Comparison of ENCODE assay signal across 8 cellular contexts in the genomic region with DNA sequence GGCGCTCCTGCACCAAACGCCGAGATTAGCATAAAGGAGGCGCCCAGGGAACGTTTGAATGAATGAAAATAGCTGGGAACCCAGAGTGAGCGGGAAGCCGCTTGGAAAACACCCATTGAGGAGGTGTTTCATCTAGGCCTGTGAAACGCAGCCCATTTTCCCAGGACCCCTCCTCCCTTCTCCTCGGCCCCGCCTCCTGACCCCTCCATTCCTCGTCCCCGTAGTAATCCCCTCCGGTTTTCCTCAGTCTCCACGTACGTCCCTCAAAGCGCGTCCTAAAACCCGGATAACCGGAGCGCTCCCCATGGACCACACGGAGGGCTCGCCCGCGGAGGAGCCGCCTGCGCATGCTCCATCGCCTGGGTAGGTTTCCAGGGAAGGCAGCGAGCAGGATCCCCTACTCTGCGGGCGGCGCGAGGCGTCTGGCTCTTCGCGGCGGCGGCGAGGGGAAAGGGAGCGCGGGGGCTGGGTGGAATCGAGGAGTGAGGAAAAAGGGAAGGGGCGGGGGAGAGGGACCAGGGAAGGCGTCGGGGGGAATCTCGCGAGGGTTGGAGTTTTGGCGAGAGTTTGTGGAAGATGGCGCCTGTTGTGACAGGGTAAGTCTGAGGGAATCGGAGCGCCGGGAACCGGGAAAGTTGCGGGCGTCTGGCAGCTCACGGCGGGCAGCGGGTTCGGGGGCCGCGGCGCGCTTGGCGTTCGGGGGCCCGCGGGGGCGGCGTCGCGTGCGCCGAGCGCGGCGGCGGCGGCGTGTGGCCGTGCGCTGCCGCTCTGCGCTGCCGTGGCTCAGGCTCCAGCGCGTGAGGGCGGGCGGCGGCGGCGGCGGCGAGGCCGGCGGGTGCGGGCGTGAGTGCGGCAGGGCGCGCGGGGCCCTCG. TPM values are rescaled to one million over a fixed set of nuclear protein-coding genes. Genes with fewer than 3 reads are reported as not detected.
DNase-seq lines count a peak whose midpoint lies in the region; ATAC-seq and TF ChIP-seq lines count a peak whose summit lies in the region.

A gene (plus strand): TSS at position 562 of the 873 bp plus-strand sequence. CDS start 15 bp downstream, at position 577.

- H3K9me3 Mint-ChIP-seq in T-helper 2 cell treated with Interferon-gamma antibody and Interleukin-4, amounts not matched to agents 5 μg/mL and 100 μg/mL, for 36 hours: peaks cover 17% of the 10 kb centered on the region

- WGBS in psoas muscle, 3 donors: 0 to 1% (median 0%) methylated on average over 40 to 100 of the region's 101 CpGs
- under 1% methylated on average over 100 of the region's 101 CpGs for WGBS in urinary bladder

- intact Hi-C loops in psoas muscle (cut with DNase I): loop anchor here in 1 of 2 donors (2.0 to 10.0 kb wide), 3 partner anchors 236 to 396 kb away; a partner anchor contains a TSS

- peaks cover 33% of the 10 kb centered on the region for H3K36me3 Mint-ChIP-seq in T-helper 2 cell treated with Interferon-gamma antibody and Interleukin-4, amounts not matched to agents 5 μg/mL and 100 μg/mL, for 36 hours (ENCODE audit: low read depth)

- peak within 1 kb of the TSS; percentile 100 for H3K4me3 Mint-ChIP-seq in T-helper 2 cell treated with Interferon-gamma antibody and Interleukin-4, amounts not matched to agents 5 μg/mL and 100 μg/mL, for 36 hours

- peak within 1 kb of the TSS; percentile 99 for H3K27ac Mint-ChIP-seq in T-helper 2 cell treated with Interferon-gamma antibody and Interleukin-4, amounts not matched to agents 5 μg/mL and 100 μg/mL, for 36 hours

- H3K4me1 Mint-ChIP-seq in T-helper 2 cell treated with Interferon-gamma antibody and Interleukin-4, amounts not matched to agents 5 μg/mL and 100 μg/mL, for 36 hours (ENCODE audit: low read depth): peaks cover 41% of the 10 kb centered on the region

- H3K27ac ChIP-seq in right atrium auricular region (peak within 1 kb of the TSS; percentile 96 to 99), psoas muscle (peak within 1 kb of the TSS; percentile 83), urinary bladder (ENCODE audit: low read depth) (peak within 1 kb of the TSS; percentile 91)

- peak within 1 kb of the TSS; percentile 52 to 63 for H3K4me3 ChIP-seq in right atrium auricular region
- peak within 1 kb of the TSS; percentile 76 for H3K4me3 ChIP-seq in psoas muscle
- H3K4me3 ChIP-seq in urinary bladder (ENCODE audit: low read depth, low read length): peak within 1 kb of the TSS; percentile 90

- H3K9me3 ChIP-seq in right atrium auricular region: peaks cover 0 to 4% of the 10 kb centered on the region in 2 donors
- peaks cover 1% of the 10 kb centered on the region for H3K9me3 ChIP-seq in psoas muscle

- H3K4me1 ChIP-seq in right atrium auricular region: peaks cover 0 to 38% of the 10 kb centered on the region in 2 donors
- peaks cover 22% of the 10 kb centered on the region for H3K4me1 ChIP-seq in psoas muscle
- H3K4me1 ChIP-seq in urinary bladder (ENCODE audit: insufficient read depth): no peaks in the 10 kb centered on the region

- H3K36me3 ChIP-seq in right atrium auricular region (no peaks in the 10 kb centered on the region), psoas muscle (ENCODE audit: insufficient read depth in 1 of 2, low read depth in 1 of 2) (no peaks in the 10 kb centered on the region), urinary bladder (ENCODE audit: insufficient read depth) (no peaks in the 10 kb centered on the region)

- H3K27me3 ChIP-seq in right atrium auricular region (no peaks in the 10 kb centered on the region), psoas muscle (ENCODE audit: insufficient read depth in 3 of 3, low read length in 2 of 3) (no peaks in the 10 kb centered on the region)

- TF ChIP-seq CTCF in GM10266 (IDR thresholded peaks at IDR 0.05; ENCODE audit: control insufficient read depth, insufficient read depth, low read depth, missing control alignments) (no peak), right atrium auricular region (IDR thresholded peaks at IDR 0.05) (no peak), psoas muscle (IDR thresholded peaks at IDR 0.05) (no peak)

- peak; percentile 89 for DNase-seq in GM10266 (ENCODE audit: extremely low spot score)
- DNase-seq in NCI-H2029 (lab: John Stamatoyannopoulos, UW): peak; percentile 97
- DNase-seq in T-helper 2 cell treated with Interferon-gamma antibody and Interleukin-4, amounts not matched to agents 5 μg/mL and 100 μg/mL, for 36 hours (ENCODE audit: low spot score): peak; percentile 76
- peak; percentile 60 to 98 (median 90) for DNase-seq in anterior cingulate cortex (lab: John Stamatoyannopoulos, UW)
- DNase-seq in right atrium auricular region (ENCODE audit: low spot score): peak; percentile 89
- DNase-seq in psoas muscle: peak; percentile 92 to 94

- ATAC-seq in HG02840 (IDR thresholded peaks at IDR 0.05; ENCODE audit: low FRiP score, unreplicated experiment): peak; percentile 21
- peak; percentile 79 to 88 (median 82) for ATAC-seq in psoas muscle

- no peaks in the 10 kb centered on the region for H3K27me3 Mint-ChIP-seq in T-helper 2 cell treated with Interferon-gamma antibody and Interleukin-4, amounts not matched to agents 5 μg/mL and 100 μg/mL, for 36 hours (ENCODE audit: low read depth)

RNA-seq across cellular contexts. Expression of the gene that starts here (rescaled TPM):
- total RNA-seq in right atrium auricular region: 10 to 100 TPM; 31.4 to 41.0 TPM
- total RNA-seq in psoas muscle: 10 to 100 TPM; 28.8 to 44.4 (median 37.6) TPM
- polyA plus RNA-seq in psoas muscle: 10 to 100 TPM; 10.6 to 27.4 (median 14.9) TPM
- total RNA-seq in urinary bladder: 185 TPM
- 39.5 TPM for polyA plus RNA-seq in urinary bladder

Comparison
In these comparisons a context has a peak if more than half of its experiments do, and no peak if none do; other contexts are left out.
1. Peak in every context shown above with its lines: DNase-seq, ATAC-seq, H3K4me3 ChIP-seq and H3K27ac ChIP-seq.